ENCODE assay signal across 8 cellular contexts in the genomic region with DNA sequence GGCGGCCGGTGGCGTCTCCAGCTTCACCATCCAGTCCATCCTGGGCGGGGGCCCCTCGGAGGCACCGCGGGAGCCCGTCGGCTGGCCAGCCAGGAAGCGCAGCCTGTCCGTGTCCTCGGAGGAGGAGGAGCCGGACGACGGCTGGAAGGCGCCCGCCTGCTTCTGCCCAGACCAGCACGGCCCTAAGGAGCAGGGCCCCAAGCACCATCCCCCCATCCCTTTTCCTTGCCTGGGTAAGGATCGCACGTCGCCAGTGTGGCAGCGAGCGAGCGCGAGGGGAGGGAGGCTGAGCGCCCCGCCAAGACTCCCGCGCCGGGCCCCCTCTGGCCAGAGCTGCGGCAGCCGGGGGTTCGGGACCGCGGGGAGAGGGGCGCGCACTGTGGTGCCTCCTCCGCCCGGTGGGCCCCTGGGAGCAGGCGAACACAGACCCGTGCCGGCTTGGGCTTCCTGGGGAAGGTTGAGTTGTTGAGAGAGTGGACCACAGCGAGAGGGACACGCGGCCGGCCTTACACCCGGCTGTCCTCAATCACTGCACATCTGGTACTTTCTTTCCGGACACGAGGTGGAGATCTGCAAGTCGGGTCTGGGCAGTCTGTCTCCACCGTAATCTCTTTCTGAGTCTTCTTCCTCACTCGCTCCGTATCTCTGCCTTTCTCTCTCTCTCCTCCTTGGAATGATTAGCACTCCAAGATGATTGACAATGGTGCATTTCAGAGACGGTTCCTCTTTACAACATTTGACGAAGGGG.
DNase-seq lines count a peak whose midpoint lies in the region; ATAC-seq, FAIRE-seq and TF ChIP-seq lines count a peak whose summit lies in the region.

No MANE protein-coding gene starts in this region.

- H3K4me3 ChIP-seq in BLaER1 (peak overlapping the region; percentile 59), WERI-Rb-1 (ENCODE audit: low read depth, low read length) (peak overlapping the region; percentile 34)

- H3K9ac ChIP-seq in BLaER1, result no peak overlapping the region

- no peak for TF ChIP-seq CTCF in WERI-Rb-1 (IDR thresholded peaks at IDR 0.05; ENCODE audit: low read depth, low read length)

- no peaks in the 10 kb centered on the region for H3K36me3 ChIP-seq in BLaER1
- H3K36me3 ChIP-seq in WERI-Rb-1, result no peaks in the 10 kb centered on the region

- H3K4me1 ChIP-seq in BLaER1, result peaks cover 70% of the 10 kb centered on the region

- peak overlapping the region; percentile 87 for H3K4me2 ChIP-seq in BLaER1

- no peak overlapping the region for H3K27ac ChIP-seq in BLaER1
- H3K27ac ChIP-seq in WERI-Rb-1, result no peak overlapping the region

- no peak for DNase-seq in WERI-Rb-1
- peak; percentile 40 for DNase-seq in left kidney (ENCODE audit: low read depth, low spot score)
- DNase-seq in cortex of kidney (lab: John Stamatoyannopoulos, UW), result no peak
- DNase-seq in stimulated activated CD4-positive, alpha-beta T cell treated with anti-CD3 and anti-CD28 coated beads, Interleukin-2, amount 100 ng/mL, for 24 hours, result no peak
- DNase-seq in GM19239 (ENCODE audit: insufficient read length, low spot score), result no peak

- peak; percentile 16 for TF ChIP-seq POLR2A in GM18505 (IDR thresholded peaks at IDR 0.05; ENCODE audit: borderline replicate concordance, extremely low read depth, insufficient read depth, insufficient read length)

- H4K20me1 ChIP-seq in BLaER1, result peaks cover 76% of the 10 kb centered on the region

- no peak for FAIRE-seq in GM19239 (lab: Jason Lieb, UNC)

- H3K9me3 ChIP-seq in BLaER1 (peaks cover 7% of the 10 kb centered on the region; the same call in 1 of the 2 replicates), WERI-Rb-1 (ENCODE audit: severe bottlenecking) (peaks cover 4% of the 10 kb centered on the region)

- H3K27me3 ChIP-seq in BLaER1 (peaks cover 100% of the 10 kb centered on the region), WERI-Rb-1 (ENCODE audit: insufficient read depth, low read depth, severe bottlenecking) (peaks cover 94% of the 10 kb centered on the region)

- ATAC-seq in GM18505 (IDR thresholded peaks at IDR 0.05; ENCODE audit: unreplicated experiment), result no peak
- ATAC-seq in GM18909 (IDR thresholded peaks at IDR 0.05; ENCODE audit: poor library complexity, unreplicated experiment), result no peak
